In the genomic region with DNA sequence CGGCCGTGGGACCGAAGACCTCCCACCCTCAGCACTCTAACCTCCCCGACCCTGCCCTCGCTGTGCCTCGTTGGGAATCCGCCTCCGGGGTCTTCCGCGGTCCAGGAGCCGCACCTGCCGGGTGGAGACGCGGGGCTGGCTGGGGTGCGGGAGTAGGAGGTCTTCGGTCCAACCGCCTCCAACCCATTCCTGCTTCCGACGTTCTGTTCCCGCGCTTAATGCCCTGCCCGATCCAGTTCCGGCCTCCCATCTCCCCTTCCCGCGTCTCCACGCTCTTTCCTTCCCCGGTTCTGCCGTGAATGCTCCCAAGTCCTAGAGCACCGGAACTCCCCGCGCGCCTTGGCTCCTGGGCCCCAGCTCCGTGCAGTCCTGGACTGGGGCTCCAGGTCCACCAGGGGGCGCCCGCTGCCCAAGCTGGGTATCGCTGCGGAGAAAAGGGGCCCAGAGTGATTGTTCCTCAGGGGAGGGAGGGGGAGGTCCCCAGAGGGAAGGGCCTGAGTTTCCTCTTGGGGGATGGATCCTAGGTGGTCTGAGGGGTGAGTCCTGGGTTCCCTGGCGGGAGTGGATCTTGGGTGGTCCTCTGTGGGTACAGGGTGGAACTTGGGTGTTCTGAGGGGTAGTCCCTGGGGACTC, we compare ENCODE assay signal across 1 cellular context.
TF ChIP-seq lines count a peak whose summit lies in the region.

No MANE protein-coding gene starts in this region.

TF ChIP-seq in K562, 482 proteins besides CTCF, POLR2A, EP300 and RAD21 (continues in another document):
- TF ChIP-seq GATAD2A (IDR thresholded peaks at IDR 0.05) = peak; percentile 49; the same call in 1 of the 2 replicates
- TF ChIP-seq CTBP1 (IDR thresholded peaks at IDR 0.05; ENCODE audit: borderline replicate concordance) = peak; percentile 68
- no peak for TF ChIP-seq FOXP4 (CRISPR knock-in tag; IDR thresholded peaks at IDR 0.05; ENCODE audit: borderline replicate concordance)
- TF ChIP-seq POLR2B (IDR thresholded peaks at IDR 0.05; ENCODE audit: low read depth, partially characterized antibody) = no peak
- TF ChIP-seq, protein P1, sequence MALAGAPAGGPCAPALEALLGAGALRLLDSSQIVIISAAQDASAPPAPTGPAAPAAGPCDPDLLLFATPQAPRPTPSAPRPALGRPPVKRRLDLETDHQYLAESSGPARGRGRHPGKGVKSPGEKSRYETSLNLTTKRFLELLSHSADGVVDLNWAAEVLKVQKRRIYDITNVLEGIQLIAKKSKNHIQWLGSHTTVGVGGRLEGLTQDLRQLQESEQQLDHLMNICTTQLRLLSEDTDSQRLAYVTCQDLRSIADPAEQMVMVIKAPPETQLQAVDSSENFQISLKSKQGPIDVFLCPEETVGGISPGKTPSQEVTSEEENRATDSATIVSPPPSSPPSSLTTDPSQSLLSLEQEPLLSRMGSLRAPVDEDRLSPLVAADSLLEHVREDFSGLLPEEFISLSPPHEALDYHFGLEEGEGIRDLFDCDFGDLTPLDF (CRISPR knock-in tag; IDR thresholded peaks at IDR 0.05) = 0 out of 2 replicates have a peak, but pooled peaks have one; percentile 20
- TF ChIP-seq CREM (IDR thresholded peaks at IDR 0.05; ENCODE audit: low read depth) = no peak
- TF ChIP-seq NEUROD1 (IDR thresholded peaks at IDR 0.05; ENCODE audit: borderline replicate concordance, low read depth, low read length, partially characterized antibody) = peak; percentile 51
- TF ChIP-seq TARDBP (IDR thresholded peaks at IDR 0.05) = 0 out of 2 replicates have a peak, but pooled peaks have one; percentile 27
- TF ChIP-seq USF1 (CRISPR knock-in tag; IDR thresholded peaks at IDR 0.05) = 0 out of 2 replicates have a peak, but pooled peaks have one; percentile 1
- no peak; the same call in 1 of the 2 replicates for TF ChIP-seq MTA1 (IDR thresholded peaks at IDR 0.05; ENCODE audit: borderline replicate concordance)
- TF ChIP-seq HLTF (IDR thresholded peaks at IDR 0.05) = no peak
- TF ChIP-seq, protein P2, sequence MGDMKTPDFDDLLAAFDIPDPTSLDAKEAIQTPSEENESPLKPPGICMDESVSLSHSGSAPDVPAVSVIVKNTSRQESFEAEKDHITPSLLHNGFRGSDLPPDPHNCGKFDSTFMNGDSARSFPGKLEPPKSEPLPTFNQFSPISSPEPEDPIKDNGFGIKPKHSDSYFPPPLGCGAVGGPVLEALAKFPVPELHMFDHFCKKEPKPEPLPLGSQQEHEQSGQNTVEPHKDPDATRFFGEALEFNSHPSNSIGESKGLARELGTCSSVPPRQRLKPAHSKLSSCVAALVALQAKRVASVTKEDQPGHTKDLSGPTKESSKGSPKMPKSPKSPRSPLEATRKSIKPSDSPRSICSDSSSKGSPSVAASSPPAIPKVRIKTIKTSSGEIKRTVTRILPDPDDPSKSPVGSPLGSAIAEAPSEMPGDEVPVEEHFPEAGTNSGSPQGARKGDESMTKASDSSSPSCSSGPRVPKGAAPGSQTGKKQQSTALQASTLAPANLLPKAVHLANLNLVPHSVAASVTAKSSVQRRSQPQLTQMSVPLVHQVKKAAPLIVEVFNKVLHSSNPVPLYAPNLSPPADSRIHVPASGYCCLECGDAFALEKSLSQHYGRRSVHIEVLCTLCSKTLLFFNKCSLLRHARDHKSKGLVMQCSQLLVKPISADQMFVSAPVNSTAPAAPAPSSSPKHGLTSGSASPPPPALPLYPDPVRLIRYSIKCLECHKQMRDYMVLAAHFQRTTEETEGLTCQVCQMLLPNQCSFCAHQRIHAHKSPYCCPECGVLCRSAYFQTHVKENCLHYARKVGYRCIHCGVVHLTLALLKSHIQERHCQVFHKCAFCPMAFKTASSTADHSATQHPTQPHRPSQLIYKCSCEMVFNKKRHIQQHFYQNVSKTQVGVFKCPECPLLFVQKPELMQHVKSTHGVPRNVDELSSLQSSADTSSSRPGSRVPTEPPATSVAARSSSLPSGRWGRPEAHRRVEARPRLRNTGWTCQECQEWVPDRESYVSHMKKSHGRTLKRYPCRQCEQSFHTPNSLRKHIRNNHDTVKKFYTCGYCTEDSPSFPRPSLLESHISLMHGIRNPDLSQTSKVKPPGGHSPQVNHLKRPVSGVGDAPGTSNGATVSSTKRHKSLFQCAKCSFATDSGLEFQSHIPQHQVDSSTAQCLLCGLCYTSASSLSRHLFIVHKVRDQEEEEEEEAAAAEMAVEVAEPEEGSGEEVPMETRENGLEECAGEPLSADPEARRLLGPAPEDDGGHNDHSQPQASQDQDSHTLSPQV (IDR thresholded peaks at IDR 0.05) = no peak
- TF ChIP-seq SNRNP70 (optimal IDR thresholded peaks at IDR 0.05; ENCODE audit: low read depth, low read length) = no peak
- no peak for TF ChIP-seq HES1 (IDR thresholded peaks at IDR 0.05; ENCODE audit: low read depth)
- no peak for TF ChIP-seq MBD1 (CRISPR knock-in tag; IDR thresholded peaks at IDR 0.05)
- TF ChIP-seq, protein P3, sequence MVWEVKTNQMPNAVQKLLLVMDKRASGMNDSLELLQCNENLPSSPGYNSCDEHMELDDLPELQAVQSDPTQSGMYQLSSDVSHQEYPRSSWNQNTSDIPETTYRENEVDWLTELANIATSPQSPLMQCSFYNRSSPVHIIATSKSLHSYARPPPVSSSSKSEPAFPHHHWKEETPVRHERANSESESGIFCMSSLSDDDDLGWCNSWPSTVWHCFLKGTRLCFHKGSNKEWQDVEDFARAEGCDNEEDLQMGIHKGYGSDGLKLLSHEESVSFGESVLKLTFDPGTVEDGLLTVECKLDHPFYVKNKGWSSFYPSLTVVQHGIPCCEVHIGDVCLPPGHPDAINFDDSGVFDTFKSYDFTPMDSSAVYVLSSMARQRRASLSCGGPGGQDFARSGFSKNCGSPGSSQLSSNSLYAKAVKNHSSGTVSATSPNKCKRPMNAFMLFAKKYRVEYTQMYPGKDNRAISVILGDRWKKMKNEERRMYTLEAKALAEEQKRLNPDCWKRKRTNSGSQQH (CRISPR knock-in tag; IDR thresholded peaks at IDR 0.05) = no peak
- TF ChIP-seq CHD1 (IDR thresholded peaks at IDR 0.05; ENCODE audit: low read length) = peak; percentile 89
- TF ChIP-seq ARHGAP35 (IDR thresholded peaks at IDR 0.05; ENCODE audit: partially characterized antibody) = no peak
- no peak for TF ChIP-seq ZC3H8 (IDR thresholded peaks at IDR 0.05)
- peak; percentile 78 for TF ChIP-seq NBN (IDR thresholded peaks at IDR 0.05; ENCODE audit: low read depth)
- no peak for TF ChIP-seq DPF2 (IDR thresholded peaks at IDR 0.05)
- TF ChIP-seq ZKSCAN1 (IDR thresholded peaks at IDR 0.05; ENCODE audit: low read depth, low read length) = no peak
- peak; percentile 66; the same call in 1 of the 2 replicates for TF ChIP-seq CREB3L1 (IDR thresholded peaks at IDR 0.05; ENCODE audit: borderline replicate concordance, low read depth)
- TF ChIP-seq HNRNPLL (IDR thresholded peaks at IDR 0.05; ENCODE audit: low read depth, low read length, poor library complexity, severe bottlenecking) = peak; percentile 28
- no peak; the same call in 1 of the 2 replicates for TF ChIP-seq NCOA1 (IDR thresholded peaks at IDR 0.05; ENCODE audit: low read depth)
- no peak for TF ChIP-seq HNRNPK (IDR thresholded peaks at IDR 0.05; ENCODE audit: low read depth, low read length, poor library complexity, severe bottlenecking)
- TF ChIP-seq ZNF316 (IDR thresholded peaks at IDR 0.05) = no peak
- no peak for TF ChIP-seq RBBP5 (IDR thresholded peaks at IDR 0.05; ENCODE audit: borderline replicate concordance, insufficient read depth, low read length, poor library complexity, severe bottlenecking)
- no peak for TF ChIP-seq HINFP (tag; conservative IDR thresholded peaks at IDR 0.05; ENCODE audit: low read depth)
- no peak for TF ChIP-seq POLR2AphosphoS2 (IDR thresholded peaks at IDR 0.05; ENCODE audit: low read length)
- no peak for TF ChIP-seq SIN3B (IDR thresholded peaks at IDR 0.05; ENCODE audit: low read depth)
- no peak for TF ChIP-seq ZNF449 (CRISPR knock-in tag; IDR thresholded peaks at IDR 0.05)
- no peak for TF ChIP-seq ZNF217 (CRISPR knock-in tag; IDR thresholded peaks at IDR 0.05)
- peak; percentile 88 for TF ChIP-seq ETV1 (tag; conservative IDR thresholded peaks at IDR 0.05; ENCODE audit: low read depth)
- TF ChIP-seq ZNF311 (CRISPR knock-in tag; IDR thresholded peaks at IDR 0.05) = no peak
- no peak for TF ChIP-seq MCM7 (IDR thresholded peaks at IDR 0.05)
